Comparison of ENCODE assay signal across 7 cellular contexts in genomic region chr20:16119909-16120308, GRCh38.
"Had no signal": no experiment of that assay in that cellular context is flagged by ENCODE, and none has a peak within 500 bp of the region (broad histone marks: within the 10 kb centered on the region; RNA-seq: fewer than 3 reads in every experiment).

No MANE protein-coding gene starts in this region.

- FAIRE-seq: HTR-8/SVneo, K562 had no signal

- H3K4me3 ChIP-seq: K562 had no signal

- H3K27ac ChIP-seq: HL-60, KMS-11 had no signal

- H3K9ac ChIP-seq: KMS-11 had no signal

- DNase-seq: IMR-90, KBM-7, KG1 had no signal

- ATAC-seq: K562 had no signal

- H3K4me2 ChIP-seq: KMS-11 had no signal
